In the genomic region with DNA sequence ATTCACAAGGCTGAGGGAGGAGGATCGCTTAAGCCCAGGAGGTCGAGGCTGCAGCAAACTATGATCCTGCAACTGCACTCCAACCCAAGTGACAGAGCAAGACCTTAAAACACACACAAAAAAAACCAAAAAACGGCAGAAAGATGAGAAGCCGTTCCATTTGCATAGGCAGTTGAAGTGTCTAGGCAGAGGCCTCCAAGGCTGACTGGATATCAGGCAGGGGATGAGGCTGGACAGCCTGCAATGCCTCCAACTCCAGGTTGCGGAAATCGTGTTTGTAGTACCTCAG, we compare ENCODE assay signal across 1 cellular context.
TF ChIP-seq lines count a peak whose summit lies in the region.

No MANE protein-coding gene starts in this region.

TF ChIP-seq in HepG2, 621 proteins besides CTCF, POLR2A, EP300 and RAD21 (continued from another document and continues in another):
- TF ChIP-seq, protein P1, sequence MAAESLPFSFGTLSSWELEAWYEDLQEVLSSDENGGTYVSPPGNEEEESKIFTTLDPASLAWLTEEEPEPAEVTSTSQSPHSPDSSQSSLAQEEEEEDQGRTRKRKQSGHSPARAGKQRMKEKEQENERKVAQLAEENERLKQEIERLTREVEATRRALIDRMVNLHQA (CRISPR knock-in tag; IDR thresholded peaks at IDR 0.05), result no peak
- TF ChIP-seq SNAPC2 (CRISPR knock-in tag; IDR thresholded peaks at IDR 0.05), result no peak
- TF ChIP-seq CBX2 (IDR thresholded peaks at IDR 0.05; ENCODE audit: low read depth, low read length), result no peak
- TF ChIP-seq CBX2 (CRISPR knock-in tag; IDR thresholded peaks at IDR 0.05; ENCODE audit: low read depth), result no peak
- TF ChIP-seq, protein P2, sequence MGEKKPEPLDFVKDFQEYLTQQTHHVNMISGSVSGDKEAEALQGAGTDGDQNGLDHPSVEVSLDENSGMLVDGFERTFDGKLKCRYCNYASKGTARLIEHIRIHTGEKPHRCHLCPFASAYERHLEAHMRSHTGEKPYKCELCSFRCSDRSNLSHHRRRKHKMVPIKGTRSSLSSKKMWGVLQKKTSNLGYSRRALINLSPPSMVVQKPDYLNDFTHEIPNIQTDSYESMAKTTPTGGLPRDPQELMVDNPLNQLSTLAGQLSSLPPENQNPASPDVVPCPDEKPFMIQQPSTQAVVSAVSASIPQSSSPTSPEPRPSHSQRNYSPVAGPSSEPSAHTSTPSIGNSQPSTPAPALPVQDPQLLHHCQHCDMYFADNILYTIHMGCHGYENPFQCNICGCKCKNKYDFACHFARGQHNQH (CRISPR knock-in tag; IDR thresholded peaks at IDR 0.05), result no peak
- TF ChIP-seq PLSCR1 (CRISPR knock-in tag; IDR thresholded peaks at IDR 0.05; ENCODE audit: borderline replicate concordance), result no peak
- TF ChIP-seq, protein P3, sequence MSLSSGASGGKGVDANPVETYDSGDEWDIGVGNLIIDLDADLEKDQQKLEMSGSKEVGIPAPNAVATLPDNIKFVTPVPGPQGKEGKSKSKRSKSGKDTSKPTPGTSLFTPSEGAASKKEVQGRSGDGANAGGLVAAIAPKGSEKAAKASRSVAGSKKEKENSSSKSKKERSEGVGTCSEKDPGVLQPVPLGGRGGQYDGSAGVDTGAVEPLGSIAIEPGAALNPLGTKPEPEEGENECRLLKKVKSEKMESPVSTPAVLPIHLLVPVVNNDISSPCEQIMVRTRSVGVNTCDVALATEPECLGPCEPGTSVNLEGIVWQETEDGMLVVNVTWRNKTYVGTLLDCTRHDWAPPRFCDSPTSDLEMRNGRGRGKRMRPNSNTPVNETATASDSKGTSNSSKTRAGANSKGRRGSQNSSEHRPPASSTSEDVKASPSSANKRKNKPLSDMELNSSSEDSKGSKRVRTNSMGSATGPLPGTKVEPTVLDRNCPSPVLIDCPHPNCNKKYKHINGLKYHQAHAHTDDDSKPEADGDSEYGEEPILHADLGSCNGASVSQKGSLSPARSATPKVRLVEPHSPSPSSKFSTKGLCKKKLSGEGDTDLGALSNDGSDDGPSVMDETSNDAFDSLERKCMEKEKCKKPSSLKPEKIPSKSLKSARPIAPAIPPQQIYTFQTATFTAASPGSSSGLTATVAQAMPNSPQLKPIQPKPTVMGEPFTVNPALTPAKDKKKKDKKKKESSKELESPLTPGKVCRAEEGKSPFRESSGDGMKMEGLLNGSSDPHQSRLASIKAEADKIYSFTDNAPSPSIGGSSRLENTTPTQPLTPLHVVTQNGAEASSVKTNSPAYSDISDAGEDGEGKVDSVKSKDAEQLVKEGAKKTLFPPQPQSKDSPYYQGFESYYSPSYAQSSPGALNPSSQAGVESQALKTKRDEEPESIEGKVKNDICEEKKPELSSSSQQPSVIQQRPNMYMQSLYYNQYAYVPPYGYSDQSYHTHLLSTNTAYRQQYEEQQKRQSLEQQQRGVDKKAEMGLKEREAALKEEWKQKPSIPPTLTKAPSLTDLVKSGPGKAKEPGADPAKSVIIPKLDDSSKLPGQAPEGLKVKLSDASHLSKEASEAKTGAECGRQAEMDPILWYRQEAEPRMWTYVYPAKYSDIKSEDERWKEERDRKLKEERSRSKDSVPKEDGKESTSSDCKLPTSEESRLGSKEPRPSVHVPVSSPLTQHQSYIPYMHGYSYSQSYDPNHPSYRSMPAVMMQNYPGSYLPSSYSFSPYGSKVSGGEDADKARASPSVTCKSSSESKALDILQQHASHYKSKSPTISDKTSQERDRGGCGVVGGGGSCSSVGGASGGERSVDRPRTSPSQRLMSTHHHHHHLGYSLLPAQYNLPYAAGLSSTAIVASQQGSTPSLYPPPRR (CRISPR knock-in tag; IDR thresholded peaks at IDR 0.05; ENCODE audit: borderline replicate concordance), result no peak
- TF ChIP-seq PRDM15 (CRISPR knock-in tag; IDR thresholded peaks at IDR 0.05), result no peak
- peak; percentile 46; the same call in 1 of the 2 replicates for TF ChIP-seq MEIS2 (CRISPR knock-in tag; IDR thresholded peaks at IDR 0.05)
- no peak for TF ChIP-seq ZNF788 (CRISPR knock-in tag; IDR thresholded peaks at IDR 0.05; ENCODE audit: borderline replicate concordance)
- TF ChIP-seq SOX13 (IDR thresholded peaks at IDR 0.05), result no peak
- no peak for TF ChIP-seq SOX13 (CRISPR knock-in tag; conservative IDR thresholded peaks at IDR 0.05 in 1 of 2, IDR thresholded peaks at IDR 0.05 in 1 of 2)
- TF ChIP-seq, protein P4, sequence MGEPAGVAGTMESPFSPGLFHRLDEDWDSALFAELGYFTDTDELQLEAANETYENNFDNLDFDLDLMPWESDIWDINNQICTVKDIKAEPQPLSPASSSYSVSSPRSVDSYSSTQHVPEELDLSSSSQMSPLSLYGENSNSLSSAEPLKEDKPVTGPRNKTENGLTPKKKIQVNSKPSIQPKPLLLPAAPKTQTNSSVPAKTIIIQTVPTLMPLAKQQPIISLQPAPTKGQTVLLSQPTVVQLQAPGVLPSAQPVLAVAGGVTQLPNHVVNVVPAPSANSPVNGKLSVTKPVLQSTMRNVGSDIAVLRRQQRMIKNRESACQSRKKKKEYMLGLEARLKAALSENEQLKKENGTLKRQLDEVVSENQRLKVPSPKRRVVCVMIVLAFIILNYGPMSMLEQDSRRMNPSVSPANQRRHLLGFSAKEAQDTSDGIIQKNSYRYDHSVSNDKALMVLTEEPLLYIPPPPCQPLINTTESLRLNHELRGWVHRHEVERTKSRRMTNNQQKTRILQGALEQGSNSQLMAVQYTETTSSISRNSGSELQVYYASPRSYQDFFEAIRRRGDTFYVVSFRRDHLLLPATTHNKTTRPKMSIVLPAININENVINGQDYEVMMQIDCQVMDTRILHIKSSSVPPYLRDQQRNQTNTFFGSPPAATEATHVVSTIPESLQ (CRISPR knock-in tag; conservative IDR thresholded peaks at IDR 0.05), result no peak
- no peak for TF ChIP-seq ARID3A (IDR thresholded peaks at IDR 0.05; ENCODE audit: low read depth, low read length)
- no peak for TF ChIP-seq FOXO4 (CRISPR knock-in tag; conservative IDR thresholded peaks at IDR 0.05)
- TF ChIP-seq AGO1 (IDR thresholded peaks at IDR 0.05; ENCODE audit: low read depth, low read length, poor library complexity, severe bottlenecking), result no peak
- TF ChIP-seq SATB2 (CRISPR knock-in tag; IDR thresholded peaks at IDR 0.05), result no peak
- TF ChIP-seq ISL2 (CRISPR knock-in tag; IDR thresholded peaks at IDR 0.05), result no peak
- no peak for TF ChIP-seq DBP (CRISPR knock-in tag; IDR thresholded peaks at IDR 0.05; ENCODE audit: not compliant biosample characterization)
- TF ChIP-seq HNRNPUL1 (IDR thresholded peaks at IDR 0.05; ENCODE audit: low read depth, low read length), result no peak
- no peak for TF ChIP-seq KDM5A (IDR thresholded peaks at IDR 0.05; ENCODE audit: borderline replicate concordance, low read length)
- TF ChIP-seq, protein P5, sequence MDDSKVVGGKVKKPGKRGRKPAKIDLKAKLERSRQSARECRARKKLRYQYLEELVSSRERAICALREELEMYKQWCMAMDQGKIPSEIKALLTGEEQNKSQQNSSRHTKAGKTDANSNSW (CRISPR knock-in tag; IDR thresholded peaks at IDR 0.05; ENCODE audit: borderline replicate concordance), result no peak
- TF ChIP-seq, protein P6, sequence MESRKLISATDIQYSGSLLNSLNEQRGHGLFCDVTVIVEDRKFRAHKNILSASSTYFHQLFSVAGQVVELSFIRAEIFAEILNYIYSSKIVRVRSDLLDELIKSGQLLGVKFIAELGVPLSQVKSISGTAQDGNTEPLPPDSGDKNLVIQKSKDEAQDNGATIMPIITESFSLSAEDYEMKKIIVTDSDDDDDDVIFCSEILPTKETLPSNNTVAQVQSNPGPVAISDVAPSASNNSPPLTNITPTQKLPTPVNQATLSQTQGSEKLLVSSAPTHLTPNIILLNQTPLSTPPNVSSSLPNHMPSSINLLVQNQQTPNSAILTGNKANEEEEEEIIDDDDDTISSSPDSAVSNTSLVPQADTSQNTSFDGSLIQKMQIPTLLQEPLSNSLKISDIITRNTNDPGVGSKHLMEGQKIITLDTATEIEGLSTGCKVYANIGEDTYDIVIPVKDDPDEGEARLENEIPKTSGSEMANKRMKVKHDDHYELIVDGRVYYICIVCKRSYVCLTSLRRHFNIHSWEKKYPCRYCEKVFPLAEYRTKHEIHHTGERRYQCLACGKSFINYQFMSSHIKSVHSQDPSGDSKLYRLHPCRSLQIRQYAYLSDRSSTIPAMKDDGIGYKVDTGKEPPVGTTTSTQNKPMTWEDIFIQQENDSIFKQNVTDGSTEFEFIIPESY (CRISPR knock-in tag; IDR thresholded peaks at IDR 0.05), result peak; percentile 95
- 0 out of 2 replicates have a peak, but pooled peaks have one; percentile 10 for TF ChIP-seq NFYC (CRISPR knock-in tag; IDR thresholded peaks at IDR 0.05)
- no peak for TF ChIP-seq ZNF432 (CRISPR knock-in tag; IDR thresholded peaks at IDR 0.05; ENCODE audit: borderline replicate concordance)
- no peak for TF ChIP-seq HNRNPH1 (optimal IDR thresholded peaks at IDR 0.05; ENCODE audit: low read depth, low read length)
- TF ChIP-seq, protein P7, sequence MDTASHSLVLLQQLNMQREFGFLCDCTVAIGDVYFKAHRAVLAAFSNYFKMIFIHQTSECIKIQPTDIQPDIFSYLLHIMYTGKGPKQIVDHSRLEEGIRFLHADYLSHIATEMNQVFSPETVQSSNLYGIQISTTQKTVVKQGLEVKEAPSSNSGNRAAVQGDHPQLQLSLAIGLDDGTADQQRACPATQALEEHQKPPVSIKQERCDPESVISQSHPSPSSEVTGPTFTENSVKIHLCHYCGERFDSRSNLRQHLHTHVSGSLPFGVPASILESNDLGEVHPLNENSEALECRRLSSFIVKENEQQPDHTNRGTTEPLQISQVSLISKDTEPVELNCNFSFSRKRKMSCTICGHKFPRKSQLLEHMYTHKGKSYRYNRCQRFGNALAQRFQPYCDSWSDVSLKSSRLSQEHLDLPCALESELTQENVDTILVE (CRISPR knock-in tag; IDR thresholded peaks at IDR 0.05), result no peak
- no peak for TF ChIP-seq ZNF180 (CRISPR knock-in tag; IDR thresholded peaks at IDR 0.05; ENCODE audit: borderline replicate concordance, low read depth)
- no peak for TF ChIP-seq TBX3 (IDR thresholded peaks at IDR 0.05; ENCODE audit: borderline replicate concordance)
- no peak for TF ChIP-seq RFXAP (CRISPR knock-in tag; IDR thresholded peaks at IDR 0.05; ENCODE audit: borderline replicate concordance)
- TF ChIP-seq, protein P8, sequence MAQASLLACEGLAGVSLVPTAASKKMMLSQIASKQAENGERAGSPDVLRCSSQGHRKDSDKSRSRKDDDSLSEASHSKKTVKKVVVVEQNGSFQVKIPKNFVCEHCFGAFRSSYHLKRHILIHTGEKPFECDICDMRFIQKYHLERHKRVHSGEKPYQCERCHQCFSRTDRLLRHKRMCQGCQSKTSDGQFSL (CRISPR knock-in tag; IDR thresholded peaks at IDR 0.05), result no peak
- no peak for TF ChIP-seq ETV6 (CRISPR knock-in tag; conservative IDR thresholded peaks at IDR 0.05)
